In the genomic region with DNA sequence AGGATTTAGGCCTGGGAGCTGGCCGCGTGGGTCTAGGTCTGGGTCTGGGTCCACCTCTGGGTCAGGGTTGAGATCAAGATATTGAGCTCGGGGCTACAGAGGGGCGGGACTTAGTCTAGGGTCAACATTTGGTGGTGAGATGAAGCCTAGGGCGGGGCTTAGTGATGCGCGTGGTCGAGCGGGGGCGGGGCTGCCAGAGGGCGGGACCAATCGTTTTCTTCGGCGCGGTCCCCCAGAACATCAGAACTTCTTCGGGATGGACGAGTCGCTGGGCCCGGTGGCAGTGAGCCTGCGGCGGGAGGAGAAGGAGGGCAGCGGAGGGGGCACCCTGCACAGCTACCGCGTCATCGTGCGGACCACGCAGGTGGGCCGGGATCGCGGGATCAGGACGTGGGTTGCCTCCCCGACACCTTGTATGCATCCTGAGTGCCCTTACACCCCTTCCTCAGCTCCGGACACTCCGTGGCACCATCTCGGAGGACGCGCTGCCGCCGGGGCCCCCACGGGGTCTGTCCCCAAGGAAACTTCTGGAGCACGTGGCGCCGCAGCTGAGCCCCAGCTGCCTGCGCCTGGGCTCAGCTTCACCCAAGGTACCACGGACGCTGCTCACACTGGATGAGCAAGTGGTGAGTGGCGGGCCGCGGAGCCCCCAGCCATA, we compare ENCODE assay signal across 10 cellular contexts. TPM values are rescaled to one million over a fixed set of nuclear protein-coding genes. Genes with fewer than 3 reads are reported as not detected.
DNase-seq lines count a peak whose midpoint lies in the region; ATAC-seq lines count a peak whose summit lies in the region.
"Had no signal": no experiment of that assay in that cellular context is flagged by ENCODE, and none has a peak within 500 bp of the region (broad histone marks: within the 10 kb centered on the region; RNA-seq: fewer than 3 reads in every experiment).

No MANE protein-coding gene starts in this region.

- H3K4me3 Mint-ChIP-seq in central memory CD8-positive, alpha-beta T cell: peak overlapping the region; percentile 86
- peak overlapping the region; percentile 88 to 99 (median 96) for H3K4me3 Mint-ChIP-seq in naive B cell

- peak overlapping the region; percentile 78 for H3K4me3 ChIP-seq in BLaER1
- peak overlapping the region; percentile 67 for H3K4me3 ChIP-seq in HUES6 (ENCODE audit: low read depth, low read length)

- H3K4me1 Mint-ChIP-seq in central memory CD8-positive, alpha-beta T cell: peaks cover 51% of the 10 kb centered on the region
- H3K4me1 Mint-ChIP-seq in naive B cell: peaks cover 58 to 70% (median 62%) of the 10 kb centered on the region in 3 donors

- no peaks in the 10 kb centered on the region for H3K27me3 Mint-ChIP-seq in central memory CD8-positive, alpha-beta T cell
- H3K27me3 Mint-ChIP-seq in naive B cell: no peaks in the 10 kb centered on the region

- peaks cover 78% of the 10 kb centered on the region for H3K36me3 Mint-ChIP-seq in central memory CD8-positive, alpha-beta T cell (ENCODE audit: insufficient read depth)
- H3K36me3 Mint-ChIP-seq in naive B cell: peaks cover 0 to 18% of the 10 kb centered on the region in 2 donors

- H3K9ac ChIP-seq in BLaER1 (peak overlapping the region; percentile 88), HUES6 (ENCODE audit: low read length) (peak overlapping the region; percentile 41)

- no peak for ATAC-seq in central memory CD8-positive, alpha-beta T cell (replicated peaks; ENCODE audit: extremely low read depth, poor library complexity, severe bottlenecking)
- no peak for ATAC-seq in naive B cell (ENCODE audit: low read depth in 2 of 2)
- no peak for ATAC-seq in HG03025 (IDR thresholded peaks at IDR 0.05; ENCODE audit: low FRiP score, unreplicated experiment)
- ATAC-seq in GM18502 (IDR thresholded peaks at IDR 0.05; ENCODE audit: poor library complexity, unreplicated experiment): no peak

- H3K27me3 ChIP-seq in BLaER1 (no peaks in the 10 kb centered on the region), HUES6 (ENCODE audit: control insufficient read depth, insufficient read depth, low read length) (no peaks in the 10 kb centered on the region)

- no peaks in the 10 kb centered on the region for H3K9me3 Mint-ChIP-seq in central memory CD8-positive, alpha-beta T cell
- no peaks in the 10 kb centered on the region for H3K9me3 Mint-ChIP-seq in naive B cell

- DNase-seq in central memory CD8-positive, alpha-beta T cell (ENCODE audit: low spot score in 2 of 2): no peak
- DNase-seq in naive B cell (no peak), NCI-H1417 (lab: John Stamatoyannopoulos, UW) (no peak), NOMO-1 (lab: John Stamatoyannopoulos, UW; ENCODE audit: unreplicated experiment in 2 of 2) (no peak)
- DNase-seq: COR-L47, NCI-H510A had no signal

- H3K36me3 ChIP-seq in BLaER1 (peaks cover 61% of the 10 kb centered on the region), HUES6 (ENCODE audit: control insufficient read depth, insufficient read depth, low read length) (peaks cover 3% of the 10 kb centered on the region; the same call in 1 of the 2 replicates)

- peak overlapping the region; percentile 98 for H3K27ac Mint-ChIP-seq in central memory CD8-positive, alpha-beta T cell (ENCODE audit: low read depth)
- H3K27ac Mint-ChIP-seq in naive B cell: peak overlapping the region; percentile 18 to 100 (median 97)

- H3K4me1 ChIP-seq in BLaER1 (peaks cover 59% of the 10 kb centered on the region), HUES6 (ENCODE audit: control insufficient read depth, insufficient read depth, low read length) (peaks cover 30% of the 10 kb centered on the region)

- peak overlapping the region; percentile 89 for H3K4me2 ChIP-seq in BLaER1

- H3K27ac ChIP-seq in BLaER1: peak overlapping the region; percentile 98
- no peak overlapping the region for H3K27ac ChIP-seq in HUES6 (ENCODE audit: low read depth, low read length)

- H4K20me1 ChIP-seq in BLaER1: peaks cover 20% of the 10 kb centered on the region

- no peaks in the 10 kb centered on the region for H3K9me3 ChIP-seq in BLaER1
- H3K9me3 ChIP-seq in HUES6 (ENCODE audit: control insufficient read depth, insufficient read depth, low read depth, low read length): no peaks in the 10 kb centered on the region

RNA-seq across cellular contexts. Expression of a gene that starts 4.2 kb away (rescaled TPM):
- 100 to 1,000 TPM; 160 to 404 (median 207) TPM for polyA plus RNA-seq in naive B cell (ENCODE audit: low read depth in 6 of 6)

RNA-seq across cellular contexts. Expression of a gene that starts 20.6 kb away (rescaled TPM):
- 10 to 100 TPM; 36.3 to 72.2 (median 48.6) TPM for polyA plus RNA-seq in naive B cell (ENCODE audit: low read depth in 6 of 6)

RNA-seq across cellular contexts. Expression of a gene that starts 26.6 kb away (rescaled TPM):
- 1 to 10 TPM in 5 of 6 donors, not detected in 1; 1.7 to 5.9 (median 3.0) TPM for polyA plus RNA-seq in naive B cell (ENCODE audit: low read depth in 6 of 6)

RNA-seq across cellular contexts. Expression of a gene that starts 28.1 kb away (rescaled TPM):
- 10 to 100 TPM in 4 of 6 donors, 1 to 10 TPM in 2; 9.2 to 20.1 (median 11.9) TPM for polyA plus RNA-seq in naive B cell (ENCODE audit: low read depth in 6 of 6)

RNA-seq across cellular contexts. Expression of a gene that starts 46.5 kb away (rescaled TPM):
- polyA plus RNA-seq in naive B cell (ENCODE audit: low read depth in 6 of 6): not detected
